2 cellular contexts compared by ENCODE assay signal in genomic region chr14:96482986-96483385, GRCh38.
TF ChIP-seq lines count a peak whose summit lies in the region.

No MANE protein-coding gene starts in this region.

TF ChIP-seq in SK-N-SH, 30 proteins besides CTCF, POLR2A, EP300 and RAD21 (continued from another document):
- TF ChIP-seq MEF2A (IDR thresholded peaks at IDR 0.05; ENCODE audit: borderline replicate concordance, low read depth) (no peak), GABPA (IDR thresholded peaks at IDR 0.05; ENCODE audit: low read depth) (no peak), RFX5 (IDR thresholded peaks at IDR 0.05; ENCODE audit: low read length) (no peak), FOSL2 (IDR thresholded peaks at IDR 0.05; ENCODE audit: borderline replicate concordance, low read depth) (no peak), CHD2 (IDR thresholded peaks at IDR 0.05; ENCODE audit: low read length, partially characterized antibody) (no peak), SMC3 (IDR thresholded peaks at IDR 0.05; ENCODE audit: low read depth, low read length) (no peak), GATA2 (CRISPR knock-in tag; IDR thresholded peaks at IDR 0.05) (no peak), NFIC (IDR thresholded peaks at IDR 0.05; ENCODE audit: borderline replicate concordance) (no peak), ZBTB33 (IDR thresholded peaks at IDR 0.05; ENCODE audit: borderline replicate concordance, low read depth) (no peak), FOXM1 (IDR thresholded peaks at IDR 0.05; ENCODE audit: low read depth) (no peak), USF2 (IDR thresholded peaks at IDR 0.05; ENCODE audit: borderline replicate concordance, low read depth, low read length) (no peak), RXRA (IDR thresholded peaks at IDR 0.05; ENCODE audit: borderline replicate concordance, low read depth) (no peak)

TF ChIP-seq in SK-N-SH treated with all-trans-retinoic acid at 6 μM for 48 hours, 23 proteins besides CTCF, POLR2A, EP300 and RAD21 (continued from another document):
- TF ChIP-seq, protein P1, sequence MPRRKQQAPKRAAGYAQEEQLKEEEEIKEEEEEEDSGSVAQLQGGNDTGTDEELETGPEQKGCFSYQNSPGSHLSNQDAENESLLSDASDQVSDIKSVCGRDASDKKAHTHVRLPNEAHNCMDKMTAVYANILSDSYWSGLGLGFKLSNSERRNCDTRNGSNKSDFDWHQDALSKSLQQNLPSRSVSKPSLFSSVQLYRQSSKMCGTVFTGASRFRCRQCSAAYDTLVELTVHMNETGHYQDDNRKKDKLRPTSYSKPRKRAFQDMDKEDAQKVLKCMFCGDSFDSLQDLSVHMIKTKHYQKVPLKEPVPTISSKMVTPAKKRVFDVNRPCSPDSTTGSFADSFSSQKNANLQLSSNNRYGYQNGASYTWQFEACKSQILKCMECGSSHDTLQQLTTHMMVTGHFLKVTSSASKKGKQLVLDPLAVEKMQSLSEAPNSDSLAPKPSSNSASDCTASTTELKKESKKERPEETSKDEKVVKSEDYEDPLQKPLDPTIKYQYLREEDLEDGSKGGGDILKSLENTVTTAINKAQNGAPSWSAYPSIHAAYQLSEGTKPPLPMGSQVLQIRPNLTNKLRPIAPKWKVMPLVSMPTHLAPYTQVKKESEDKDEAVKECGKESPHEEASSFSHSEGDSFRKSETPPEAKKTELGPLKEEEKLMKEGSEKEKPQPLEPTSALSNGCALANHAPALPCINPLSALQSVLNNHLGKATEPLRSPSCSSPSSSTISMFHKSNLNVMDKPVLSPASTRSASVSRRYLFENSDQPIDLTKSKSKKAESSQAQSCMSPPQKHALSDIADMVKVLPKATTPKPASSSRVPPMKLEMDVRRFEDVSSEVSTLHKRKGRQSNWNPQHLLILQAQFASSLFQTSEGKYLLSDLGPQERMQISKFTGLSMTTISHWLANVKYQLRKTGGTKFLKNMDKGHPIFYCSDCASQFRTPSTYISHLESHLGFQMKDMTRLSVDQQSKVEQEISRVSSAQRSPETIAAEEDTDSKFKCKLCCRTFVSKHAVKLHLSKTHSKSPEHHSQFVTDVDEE (CRISPR knock-in tag; IDR thresholded peaks at IDR 0.05) = no peak
- TF ChIP-seq ZNF8 (CRISPR knock-in tag; IDR thresholded peaks at IDR 0.05) (no peak), ESRRG (CRISPR knock-in tag; IDR thresholded peaks at IDR 0.05) (no peak)
